In genomic region chr2:200765995-200766660, GRCh38 we compare ENCODE assay signal across 12 cellular contexts. TPM values are rescaled to one million over a fixed set of nuclear protein-coding genes. Genes with fewer than 3 reads are reported as not detected.
DNase-seq lines count a peak whose midpoint lies in the region; ATAC-seq and TF ChIP-seq lines count a peak whose summit lies in the region.
"Had no signal": no experiment of that assay in that cellular context is flagged by ENCODE, and none has a peak within 500 bp of the region (broad histone marks: within the 10 kb centered on the region; RNA-seq: fewer than 3 reads in every experiment).

No MANE protein-coding gene starts in this region.

- H3K27ac ChIP-seq in AG04450 (ENCODE audit: low read depth, low read length) = peak overlapping the region; percentile 90
- H3K27ac ChIP-seq in brain microvascular endothelial cell = peak overlapping the region; percentile 81
- no peak overlapping the region for H3K27ac ChIP-seq in left lung
- H3K27ac ChIP-seq in lower lobe of right lung = no peak overlapping the region
- H3K27ac ChIP-seq: BLaER1 treated with 17β-estradiol and CSF1 and Interleukin-3, amounts not matched to agents 10 nM and 100 nM had no signal

- H3K4me1 ChIP-seq in left lung (no peaks in the 10 kb centered on the region), lower lobe of right lung (no peaks in the 10 kb centered on the region)

- H3K4me3 ChIP-seq in AG04450 (ENCODE audit: low read depth, low read length) = no peak overlapping the region
- H3K4me3 ChIP-seq in brain microvascular endothelial cell (ENCODE audit: low read depth, low read length) = no peak overlapping the region
- H3K4me3 ChIP-seq in left lung = no peak overlapping the region
- H3K4me3 ChIP-seq in lower lobe of right lung = no peak overlapping the region
- H3K4me3 ChIP-seq: BLaER1 treated with 17β-estradiol and CSF1 and Interleukin-3, amounts not matched to agents 10 nM and 100 nM; K562; lung had no signal

- POLR2A ChIA-PET in AG04450 (lab: Yijun Ruan, JAX) = interaction anchor here (1.2 to 2.6 kb wide), 4 partner anchors 9 to 45 kb away, joined by 7 to 13 read pairs (median 12); partner anchors contain the start of gene BZW1

- H3K36me3 ChIP-seq in brain microvascular endothelial cell (replicated peaks) (no peaks in the 10 kb centered on the region), left lung (no peaks in the 10 kb centered on the region), lower lobe of right lung (no peaks in the 10 kb centered on the region)

- H3K9me3 ChIP-seq in AG04450 (ENCODE audit: control insufficient read depth, insufficient read depth, low read length) (no peaks in the 10 kb centered on the region), left lung (no peaks in the 10 kb centered on the region), lower lobe of right lung (no peaks in the 10 kb centered on the region)
- H3K9me3 ChIP-seq: BLaER1 treated with 17β-estradiol and CSF1 and Interleukin-3, amounts not matched to agents 10 nM and 100 nM had no signal

- no peaks in the 10 kb centered on the region for H3K27me3 ChIP-seq in AG04450 (ENCODE audit: control insufficient read depth, insufficient read depth, low read length)
- H3K27me3 ChIP-seq in brain microvascular endothelial cell (replicated peaks) = no peaks in the 10 kb centered on the region
- H3K27me3 ChIP-seq in left lung = no peaks in the 10 kb centered on the region
- peaks cover 4% of the 10 kb centered on the region for H3K27me3 ChIP-seq in lower lobe of right lung (ENCODE audit: low read depth)
- H3K27me3 ChIP-seq: BLaER1 treated with 17β-estradiol and CSF1 and Interleukin-3, amounts not matched to agents 10 nM and 100 nM had no signal

- ATAC-seq in left lung = peak; percentile 40
- no peak for ATAC-seq in HG02588 (IDR thresholded peaks at IDR 0.05; ENCODE audit: unreplicated experiment)
- ATAC-seq in lower lobe of right lung = no peak

- DNase-seq in AG04450 (ENCODE audit: low read depth, low spot score) = no peak
- peak; percentile 13 for DNase-seq in LoVo (ENCODE audit: low spot score)
- DNase-seq in brain microvascular endothelial cell = no peak
- no peak for DNase-seq in left lung
- DNase-seq in NCI-H187 (lab: John Stamatoyannopoulos, UW) = no peak
- no peak for DNase-seq in HK-2 (ENCODE audit: unreplicated experiment)
- DNase-seq in lower lobe of right lung = no peak
- DNase-seq: activated T-cell treated with anti-CD3 and anti-CD28 coated beads for 4 hours had no signal

- TF ChIP-seq CTCF in AG04450 (IDR thresholded peaks at IDR 0.05; ENCODE audit: low read depth, low read length) (no peak), brain microvascular endothelial cell (IDR thresholded peaks at IDR 0.05; ENCODE audit: low read depth, low read length, missing control alignments) (no peak), left lung (IDR thresholded peaks at IDR 0.05) (no peak), lower lobe of right lung (IDR thresholded peaks at IDR 0.05) (no peak)

- intact Hi-C loops in left lung (cut with DNase I) (no loop called here), lower lobe of right lung (cut with DNase I) (no loop called here)

- CTCF ChIA-PET in AG04450 (lab: Charles Lee) = interaction anchor here (1.6 to 2.7 kb wide), 2 partner anchors 10 to 31 kb away, joined by 3 to 6 read pairs; no protein-coding TSS in a partner anchor

- in situ Hi-C loops in brain microvascular endothelial cell (cut with HindIII; ENCODE audit: low pct_ligation_motif_present, low sequenced_read_pairs) = no loop called here

RNA-seq across cellular contexts. Expression of gene BZW1, which starts 45.6 kb away (rescaled TPM):
- 359 and 376 TPM in 2 replicates for polyA plus RNA-seq in AG04450 (2011; rRNA removed)
- 352 and 361 TPM in 2 replicates for polyA minus RNA-seq in AG04450 (2011; rRNA and poly(A)+ RNA removed)
- 100 to 1,000 TPM; 211 TPM for total RNA-seq in left lung
- total RNA-seq in lower lobe of right lung = 154 TPM

Comparison
In these comparisons a context has a peak if more than half of its experiments do, and no peak if none do; other contexts are left out.
1. H3K27ac ChIP-seq: peak in AG04450 (single experiment) and brain microvascular endothelial cell (single experiment); none in left lung (0 of 2) and lower lobe of right lung (single experiment).